ENCODE assay signal across 2 cellular contexts in the genomic region with DNA sequence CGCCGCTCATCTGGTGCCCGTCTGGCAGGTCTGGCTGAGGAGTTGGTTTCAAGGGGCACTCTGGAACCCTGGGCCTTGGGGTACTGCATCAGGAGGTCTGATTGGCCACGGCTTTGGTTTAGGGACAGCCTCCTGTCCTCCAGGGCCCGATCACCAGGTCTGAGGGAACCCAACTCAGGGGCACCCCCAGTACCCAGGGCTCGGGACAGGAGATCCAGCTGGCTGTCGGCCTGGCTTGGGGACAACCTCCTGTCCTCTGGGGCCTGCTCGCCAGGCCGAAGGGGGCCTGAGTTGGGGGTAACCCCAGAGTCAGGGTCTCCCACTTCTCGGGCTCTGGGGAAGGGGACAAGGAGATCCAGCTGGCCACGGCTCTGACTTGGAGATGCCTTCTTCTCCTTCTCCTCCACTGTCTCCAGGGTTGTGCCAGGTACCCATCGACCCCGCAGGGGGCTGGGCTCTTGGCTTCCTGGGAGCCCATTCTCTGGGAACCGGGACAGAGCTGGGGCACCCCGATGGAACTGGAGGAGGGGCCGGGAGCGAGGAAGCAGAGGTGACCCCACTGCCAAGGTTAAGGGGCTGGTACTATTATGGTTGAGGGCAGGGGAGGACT.
TF ChIP-seq lines count a peak whose summit lies in the region.

No MANE protein-coding gene starts in this region.

TF ChIP-seq in IMR-90, 13 proteins besides CTCF, POLR2A, EP300 and RAD21:
- no peak for TF ChIP-seq BHLHE40 (IDR thresholded peaks at IDR 0.05; ENCODE audit: low read depth, low read length)
- TF ChIP-seq MAFK (IDR thresholded peaks at IDR 0.05; ENCODE audit: low read depth, low read length) = no peak
- no peak for TF ChIP-seq MAZ (IDR thresholded peaks at IDR 0.05; ENCODE audit: borderline replicate concordance, low read depth, low read length)
- no peak for TF ChIP-seq USF2 (IDR thresholded peaks at IDR 0.05; ENCODE audit: low read depth, low read length)
- no peak for TF ChIP-seq CEBPB (IDR thresholded peaks at IDR 0.05; ENCODE audit: low read depth, low read length)
- no peak for TF ChIP-seq RFX5 (IDR thresholded peaks at IDR 0.05; ENCODE audit: low read depth, low read length)
- no peak for TF ChIP-seq ELK1 (IDR thresholded peaks at IDR 0.05; ENCODE audit: borderline replicate concordance, low read depth, low read length)
- no peak for TF ChIP-seq CHD1 (IDR thresholded peaks at IDR 0.05; ENCODE audit: low read depth, low read length)
- no peak for TF ChIP-seq NFE2L2 (IDR thresholded peaks at IDR 0.05; ENCODE audit: low read depth, low read length)
- no peak for TF ChIP-seq MXI1 (IDR thresholded peaks at IDR 0.05; ENCODE audit: borderline replicate concordance, low read depth, low read length)
- TF ChIP-seq RCOR1 (IDR thresholded peaks at IDR 0.05; ENCODE audit: insufficient replicate concordance, low read length) = no peak
- TF ChIP-seq FOS (IDR thresholded peaks at IDR 0.05; ENCODE audit: low read depth, low read length) = no peak
- no peak for TF ChIP-seq SMC3 (IDR thresholded peaks at IDR 0.05; ENCODE audit: low read depth, low read length)

TF ChIP-seq in H1, 55 proteins besides CTCF, POLR2A, EP300 and RAD21:
- TF ChIP-seq SAP30 (IDR thresholded peaks at IDR 0.05; ENCODE audit: insufficient read depth, insufficient replicate concordance, low read length) (no peak), NANOG (IDR thresholded peaks at IDR 0.05; ENCODE audit: insufficient read depth, low read depth, low read length, poor library complexity, severe bottlenecking) (no peak), ZNF274 (IDR thresholded peaks at IDR 0.05; ENCODE audit: borderline replicate concordance, extremely low read depth, low read length) (no peak), TEAD4 (IDR thresholded peaks at IDR 0.05; ENCODE audit: low read depth, low read length) (no peak), CBX5 (IDR thresholded peaks at IDR 0.05; ENCODE audit: low read depth, low read length) (no peak), RNF2 (IDR thresholded peaks at IDR 0.05; ENCODE audit: borderline replicate concordance, low read depth, low read length, missing control alignments, poor library complexity, severe bottlenecking) (no peak), CEBPB (IDR thresholded peaks at IDR 0.05; ENCODE audit: low read depth, low read length) (no peak), POLR2AphosphoS5 (IDR thresholded peaks at IDR 0.05; ENCODE audit: low read depth, low read length) (no peak)
